ENCODE assay signal across 1 cellular context in the genomic region with DNA sequence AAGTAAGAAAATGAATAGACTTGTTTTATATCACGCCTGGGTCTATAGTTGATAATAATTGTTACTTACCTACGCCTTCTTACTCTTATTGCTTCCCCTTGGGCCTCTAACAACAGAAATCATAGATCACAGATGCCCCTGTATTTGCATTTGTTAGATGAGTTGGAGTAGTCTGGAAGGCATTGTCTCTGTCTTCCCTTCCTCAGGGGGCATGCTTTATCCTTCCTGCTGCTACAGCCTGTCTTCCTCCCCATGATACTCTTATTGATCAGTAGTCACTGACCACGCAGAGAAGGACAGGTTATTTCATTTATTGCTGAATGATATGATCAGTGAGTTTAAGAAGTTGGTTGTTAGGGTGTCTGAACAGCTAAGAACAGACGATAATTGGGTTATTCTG.
A peak's percentile ranks its signal among the peaks of the same experiment; 100 is the strongest.
TF ChIP-seq lines count a peak whose summit lies in the region.

No MANE protein-coding gene starts in this region.

TF ChIP-seq in GM23338, 12 proteins besides CTCF, POLR2A, EP300 and RAD21 (continued from another document):
- TF ChIP-seq ZNF462 (CRISPR knock-in tag; IDR thresholded peaks at IDR 0.05) (peak; percentile 32; the same call in 1 of the 2 replicates), NANOG (IDR thresholded peaks at IDR 0.05; ENCODE audit: borderline replicate concordance) (0 out of 2 replicates have a peak, but pooled peaks have one; percentile 35)
